Comparison of ENCODE assay signal across 14 cellular contexts in genomic region chr20:17721802-17722486, GRCh38. TPM values are rescaled to one million over a fixed set of nuclear protein-coding genes. Genes with fewer than 3 reads are reported as not detected.
DNase-seq lines count a peak whose midpoint lies in the region; ATAC-seq, FAIRE-seq and TF ChIP-seq lines count a peak whose summit lies in the region.
"Had no signal": no experiment of that assay in that cellular context is flagged by ENCODE, and none has a peak within 500 bp of the region (broad histone marks: within the 10 kb centered on the region; RNA-seq: fewer than 3 reads in every experiment).

No MANE protein-coding gene starts in this region.

- H3K4ac ChIP-seq in mesendoderm (ENCODE audit: low read depth, low read length) = no peak overlapping the region

- H3K79me2 ChIP-seq in GM12878 (ENCODE audit: control insufficient read depth, insufficient read depth, low read length) (no peaks in the 10 kb centered on the region), mesendoderm (ENCODE audit: control insufficient read depth, insufficient read depth, low read length) (no peaks in the 10 kb centered on the region)

- no peak overlapping the region for H2BK15ac ChIP-seq in mesendoderm (replicated peaks; ENCODE audit: low read depth)

- H2AK5ac ChIP-seq in mesendoderm (ENCODE audit: low read length) = no peak overlapping the region

- no peak overlapping the region for H3K4me2 ChIP-seq in GM12878 (ENCODE audit: control insufficient read depth, insufficient read depth)
- H3K4me2 ChIP-seq in mesendoderm (ENCODE audit: low read length) = no peak overlapping the region

- WGBS in GM12878 (ENCODE audit: insufficient coverage, insufficient replicate concordance, low lambda C conversion rate, missing lambda C conversion rate) = 27% methylated on average over 6 of the region's 6 CpGs
- WGBS in mesendoderm (ENCODE audit: extremely low coverage, insufficient coverage, low lambda C conversion rate) = no CpG with 5 or more reads among the region's 6 CpGs

- POLR2A ChIA-PET in Caco-2 (lab: Charles Lee) = interaction anchor here (0.5 to 2.4 kb wide), 4 partner anchors 13 to 152 kb away, joined by 3 to 23 read pairs (median 11); partner anchors contain the start of genes DSTN and RRBP1
- POLR2A ChIA-PET in GM12878 (lab: Charles Lee) = no interaction called here

- H3K79me1 ChIP-seq in mesendoderm (ENCODE audit: low read length) = no peaks in the 10 kb centered on the region

- H3K27ac ChIP-seq in GM12878 (ENCODE audit: control insufficient read depth, insufficient read depth) (no peak overlapping the region), mesendoderm (ENCODE audit: low read depth, low read length) (no peak overlapping the region)
- H3K27ac ChIP-seq: right atrium auricular region, SJSA1 had no signal

- BruUV-seq in Caco-2 (replicated peaks; lab: Mats Ljungman, UMichigan) (no TSS peak), GM12878 (replicated peaks; lab: Mats Ljungman, UMichigan) (no TSS peak)

- H3K9me3 Mint-ChIP-seq in Caco-2 (ENCODE audit: unreplicated experiment) = no peaks in the 10 kb centered on the region
- H3K9me3 Mint-ChIP-seq: activated CD4-positive, alpha-beta T cell treated with anti-CD3 and anti-CD28 coated beads, Interleukin-2, amount 10 ng/mL, durations not matched to agents 24 days and 14 days; activated T-helper 2 cell treated with anti-CD3 and anti-CD28 coated beads, Interferon-gamma antibody, Interleukin-2, Interleukin-4, amounts not matched to agents 10 μg/mL and 5 μg/mL and 100 μg/mL, durations not matched to agents 14 hours and 24 hours and 36 hours; H9 had no signal

- ATAC-seq in GM12878 (peak; percentile 19; the same call in 1 of the 3 replicates), HG02981 (IDR thresholded peaks at IDR 0.05; ENCODE audit: unreplicated experiment) (no peak), GM21723 (IDR thresholded peaks at IDR 0.05; ENCODE audit: unreplicated experiment) (no peak)

- TF ChIP-seq CTCF in Caco-2 (IDR thresholded peaks at IDR 0.05; ENCODE audit: insufficient read depth in 1 of 2, low read depth in 1 of 2, low read length in 1 of 2, severe bottlenecking in 1 of 2, unreplicated experiment in 1 of 2) (peak; percentile 21 to 58), GM12878 (IDR thresholded peaks at IDR 0.05 in 2 of 3, conservative IDR thresholded peaks at IDR 0.05 in 1 of 3; ENCODE audit: control insufficient read depth in 2 of 3, extremely low read depth in 1 of 3, insufficient read depth in 1 of 3, low read depth in 3 of 3, low read length in 3 of 3) (no peak)

- H3K23ac ChIP-seq in mesendoderm (ENCODE audit: low read length) = no peak overlapping the region

- no peak overlapping the region for H3K4me3 ChIP-seq in Caco-2 (ENCODE audit: low read depth, low read length)
- no peak overlapping the region for H3K4me3 ChIP-seq in GM12878
- no peak overlapping the region for H3K4me3 ChIP-seq in mesendoderm (ENCODE audit: low read length)
- H3K4me3 ChIP-seq: right atrium auricular region, SJSA1 had no signal

- no peak for TF ChIP-seq EP300 in GM12878 (IDR thresholded peaks at IDR 0.05; ENCODE audit: borderline replicate concordance in 1 of 2, control insufficient read depth in 1 of 2, low read depth in 2 of 2, low read length in 2 of 2)

- H4K20me1 ChIP-seq in GM12878 (ENCODE audit: control insufficient read depth, insufficient read depth) = no peaks in the 10 kb centered on the region

- peaks cover 32% of the 10 kb centered on the region for H3K36me3 Mint-ChIP-seq in Caco-2 (ENCODE audit: insufficient read depth, unreplicated experiment)

- intact Hi-C loops in Caco-2 (cut with micrococcal nuclease; ENCODE audit: unreplicated experiment) (loop anchor here (1.0 kb wide), 2 partner anchors 13 to 38 kb away; no protein-coding TSS in a partner anchor), GM12878 (cut with micrococcal nuclease; ENCODE audit: unreplicated experiment) (no loop called here)

- H3K9ac ChIP-seq in GM12878 (ENCODE audit: control insufficient read depth, insufficient read depth, low read length) (no peak overlapping the region), mesendoderm (ENCODE audit: low read length) (no peak overlapping the region)

- no peak for TF ChIP-seq POLR2A in GM12878 (IDR thresholded peaks at IDR 0.05; ENCODE audit: low read depth, low read length)

- DNase-seq in Caco-2 (peak; percentile 95 to 98), HuH-7.5 (ENCODE audit: low spot score) (peak; percentile 63), GM12878 (ENCODE audit: low read depth, low spot score) (no peak), mesendoderm (peak; percentile 34), NCI-H1417 (lab: John Stamatoyannopoulos, UW) (no peak)
- DNase-seq: activated CD4-positive, alpha-beta T cell treated with anti-CD3 and anti-CD28 coated beads, Interleukin-2, amount 10 ng/mL, durations not matched to agents 24 days and 14 days; H9; NCI-H2227 treated with DMSO at 0.1 percent for 48 hours had no signal

- no peak overlapping the region for H2AFZ ChIP-seq in GM12878 (ENCODE audit: control insufficient read depth, low read depth, low read length)

- RAD21 ChIA-PET in GM12878 (lab: Charles Lee; ENCODE audit: unreplicated experiment) = no interaction called here

- H3K9me3 ChIP-seq in Caco-2 = peaks cover 5% of the 10 kb centered on the region; the same call in 1 of the 2 replicates
- H3K9me3 ChIP-seq in GM12878 (replicated peaks; ENCODE audit: control insufficient read depth, insufficient read depth, low read length) = no peaks in the 10 kb centered on the region
- H3K9me3 ChIP-seq: right atrium auricular region, SJSA1 had no signal

- H4K5ac ChIP-seq in mesendoderm (ENCODE audit: low read length) = no peak overlapping the region

- no peak for TF ChIP-seq RAD21 in GM12878 (IDR thresholded peaks at IDR 0.05; ENCODE audit: insufficient read depth, low read depth, low read length)

- no peak overlapping the region for H3K18ac ChIP-seq in mesendoderm (ENCODE audit: low read length)

- CTCF ChIA-PET in Caco-2 (lab: Charles Lee) = interaction anchor here (0.6 to 1.6 kb wide), 6 partner anchors 13 to 217 kb away, joined by 3 to 12 read pairs (median 7); partner anchors contain the start of gene RRBP1
- CTCF ChIA-PET in GM12878 (lab: Yijun Ruan, JAX) = interaction anchor here (1.0 kb wide), 1 partner anchor 39 kb away, joined by 3 read pairs; the partner anchor contains the start of gene RRBP1

- H3K36me3 ChIP-seq in Caco-2 (ENCODE audit: control insufficient read depth, insufficient read depth, low read length) (no peaks in the 10 kb centered on the region), GM12878 (ENCODE audit: control insufficient read depth in 2 of 2, insufficient read depth in 2 of 2, low read length in 1 of 2) (no peaks in the 10 kb centered on the region), mesendoderm (ENCODE audit: control insufficient read depth, insufficient read depth, low read length) (no peaks in the 10 kb centered on the region)
- H3K36me3 ChIP-seq: right atrium auricular region, SJSA1 had no signal

- no peak overlapping the region for H2BK120ac ChIP-seq in mesendoderm (ENCODE audit: low read depth, low read length)

- no peak overlapping the region for H3K56ac ChIP-seq in mesendoderm (ENCODE audit: low read length)

- H3K27me3 ChIP-seq in Caco-2 (replicated peaks; ENCODE audit: control insufficient read depth, insufficient read depth, low read length) (no peaks in the 10 kb centered on the region), GM12878 (replicated peaks in 1 of 2; ENCODE audit: control insufficient read depth in 2 of 2, insufficient read depth in 2 of 2, low read length in 1 of 2) (no peaks in the 10 kb centered on the region; a peak in 3 of 4 replicates), mesendoderm (ENCODE audit: insufficient read depth, low read length, poor library complexity) (no peaks in the 10 kb centered on the region)
- H3K27me3 ChIP-seq: right atrium auricular region, SJSA1 had no signal

- H4K8ac ChIP-seq in mesendoderm (ENCODE audit: low read depth, low read length) = no peak overlapping the region

- SMC1A ChIA-PET in GM12878 (lab: Charles Lee; ENCODE audit: uncharacterized antibody, unreplicated experiment) = no interaction called here

- no peak overlapping the region for H2BK5ac ChIP-seq in mesendoderm (ENCODE audit: low read length)

- no peaks in the 10 kb centered on the region for H3K27me3 Mint-ChIP-seq in Caco-2 (ENCODE audit: insufficient read depth, unreplicated experiment)

- H3K27ac Mint-ChIP-seq in Caco-2 (ENCODE audit: unreplicated experiment) = peak overlapping the region; percentile 95
- H3K27ac Mint-ChIP-seq: activated CD4-positive, alpha-beta T cell treated with anti-CD3 and anti-CD28 coated beads, Interleukin-2, amount 10 ng/mL, durations not matched to agents 24 days and 14 days; activated T-helper 2 cell treated with anti-CD3 and anti-CD28 coated beads, Interferon-gamma antibody, Interleukin-2, Interleukin-4, amounts not matched to agents 10 μg/mL and 5 μg/mL and 100 μg/mL, durations not matched to agents 14 hours and 24 hours and 36 hours; H9 had no signal

- peaks cover 50% of the 10 kb centered on the region for H3K4me1 ChIP-seq in Caco-2
- H3K4me1 ChIP-seq in GM12878 (ENCODE audit: control insufficient read depth, insufficient read depth, low read length) = no peaks in the 10 kb centered on the region
- H3K4me1 ChIP-seq in mesendoderm (ENCODE audit: control insufficient read depth, low read depth, low read length) = no peaks in the 10 kb centered on the region
- H3K4me1 ChIP-seq: right atrium auricular region, SJSA1 had no signal

- peak overlapping the region; percentile 48 for H3K4me3 Mint-ChIP-seq in Caco-2 (ENCODE audit: unreplicated experiment)
- H3K4me3 Mint-ChIP-seq: activated CD4-positive, alpha-beta T cell treated with anti-CD3 and anti-CD28 coated beads, Interleukin-2, amount 10 ng/mL, durations not matched to agents 24 days and 14 days; H9 had no signal

- peaks cover 49% of the 10 kb centered on the region for H3K4me1 Mint-ChIP-seq in Caco-2 (ENCODE audit: low read depth, unreplicated experiment)
- H3K4me1 Mint-ChIP-seq: activated CD4-positive, alpha-beta T cell treated with anti-CD3 and anti-CD28 coated beads, Interleukin-2, amount 10 ng/mL, durations not matched to agents 24 days and 14 days had no signal

- FAIRE-seq in GM12878 (lab: Jason Lieb, UNC) = no peak
- FAIRE-seq: GM12891 had no signal

- in situ Hi-C loops in GM12878 (cut with MboI) = no loop called here

RNA-seq across cellular contexts. Expression of gene BANF2, which starts 22.2 kb away (rescaled TPM):
- total RNA-seq in Caco-2 (2022) (2.1 and 3.0 TPM in 2 replicates), GM12878 (2014; rRNA removed) (not detected in 2 replicates), GM12878 (2014; rRNA removed; fragmentation: Illumina TruSeq; extraction: Trizol) (not detected in 2 replicates), GM12878 (2021) (not detected in 2 replicates)
- not detected in 2 replicates for total RNA-seq in GM12878 (2013; cell fraction: nucleolus; rRNA removed)
- not detected for polyA plus RNA-seq in GM12878 (2011; ENCODE audit: low read depth)
- polyA plus RNA-seq in GM12878 (2011; rRNA removed) (not detected in 2 replicates), GM12878 (2014; fragmentation: Illumina TruSeq; extraction: Trizol) (not detected in 2 replicates), GM12878 (2014; fragmentation: Nextera tagmentation; extraction: Ambion mirVana) (not detected), GM12878 (2014; rRNA removed) (not detected in 2 replicates), GM12878 (2016; fragmentation: Nextera tagmentation; extraction: Ambion mirVana) (not detected)
- not detected in 2 replicates for polyA plus RNA-seq in GM12878 (2011; cell fraction: cytosol; rRNA removed)
- polyA plus RNA-seq in GM12878 (2011; cell fraction: nucleus; rRNA removed) = not detected in 2 replicates
- polyA plus RNA-seq in GM12878 (2012) = not detected in 2 replicates
- not detected in 2 replicates for polyA minus RNA-seq in GM12878 (2011; rRNA and poly(A)+ RNA removed)
- not detected in 2 replicates for polyA minus RNA-seq in GM12878 (2011; cell fraction: cytosol; rRNA and poly(A)+ RNA removed)
- polyA minus RNA-seq in GM12878 (2011; cell fraction: nucleus; rRNA and poly(A)+ RNA removed) = not detected in 2 replicates
- polyA plus RNA-seq in mesendoderm (2013, experiment 1 of 2) = not detected
- not detected for polyA plus RNA-seq in mesendoderm (2013, experiment 2 of 2)
- total RNA-seq: activated CD4-positive, alpha-beta T cell treated with anti-CD3 and anti-CD28 coated beads, Interleukin-2, amount 10 ng/mL, durations not matched to agents 24 days and 14 days; activated T-helper 2 cell treated with anti-CD3 and anti-CD28 coated beads, Interferon-gamma antibody, Interleukin-2, Interleukin-4, amounts not matched to agents 10 μg/mL and 5 μg/mL and 100 μg/mL, durations not matched to agents 14 hours and 24 hours and 36 hours; H9; right atrium auricular region; SJSA1 had no signal

RNA-seq across cellular contexts. Expression of gene RRBP1, which starts 39.9 kb away (rescaled TPM):
- total RNA-seq in Caco-2 (2022) (665 and 758 TPM in 2 replicates), GM12878 (2014; rRNA removed) (24.4 and 25.4 TPM in 2 replicates), GM12878 (2014; rRNA removed; fragmentation: Illumina TruSeq; extraction: Trizol) (22.8 and 26.4 TPM in 2 replicates), GM12878 (2021) (50.0 and 57.4 TPM in 2 replicates)
- 51.6 and 53.5 TPM in 2 replicates for total RNA-seq in GM12878 (2013; cell fraction: nucleolus; rRNA removed)
- polyA plus RNA-seq in GM12878 (2011; ENCODE audit: low read depth) = 19.5 TPM
- polyA plus RNA-seq in GM12878 (2011; rRNA removed) (8.9 and 12.9 TPM in 2 replicates), GM12878 (2014; fragmentation: Illumina TruSeq; extraction: Trizol) (20.4 and 28.3 TPM in 2 replicates), GM12878 (2014; fragmentation: Nextera tagmentation; extraction: Ambion mirVana) (1 to 10 TPM; 1.2 to 2.4 TPM), GM12878 (2014; rRNA removed) (24.6 and 24.8 TPM in 2 replicates), GM12878 (2016; fragmentation: Nextera tagmentation; extraction: Ambion mirVana) (10 to 100 TPM; 20.0 to 24.5 TPM)
- polyA plus RNA-seq in GM12878 (2011; cell fraction: cytosol; rRNA removed) = 12.1 and 13.5 TPM in 2 replicates
- polyA plus RNA-seq in GM12878 (2011; cell fraction: nucleus; rRNA removed) = 23.3 and 33.9 TPM in 2 replicates
- 34.7 and 39.7 TPM in 2 replicates for polyA plus RNA-seq in GM12878 (2012)
- polyA minus RNA-seq in GM12878 (2011; rRNA and poly(A)+ RNA removed) = 8.6 and 18.9 TPM in 2 replicates
- 12.0 and 13.6 TPM in 2 replicates for polyA minus RNA-seq in GM12878 (2011; cell fraction: cytosol; rRNA and poly(A)+ RNA removed)
- polyA minus RNA-seq in GM12878 (2011; cell fraction: nucleus; rRNA and poly(A)+ RNA removed) = 11.1 and 22.3 TPM in 2 replicates
- 99.7 TPM for polyA plus RNA-seq in mesendoderm (2013, experiment 1 of 2)
- 101 TPM for polyA plus RNA-seq in mesendoderm (2013, experiment 2 of 2)

Comparison
In these comparisons a context has a peak if more than half of its experiments do, and no peak if none do; other contexts are left out.
1. DNase-seq: peak in Caco-2 (2 of 2), HuH-7.5 (single experiment) and mesendoderm (single experiment); none in GM12878 (single experiment) and NCI-H1417 (0 of 3).
2. CTCF ChIP-seq: peak in Caco-2 (2 of 2); none in GM12878 (0 of 3).
3. RNA of gene RRBP1, which starts 39.9 kb away (total RNA-seq): 665 to 758 TPM in Caco-2; 22.8 to 57.4 TPM in GM12878; every median in the first group is over 10 times any median in the second.